29 cellular contexts compared by ENCODE assay signal in genomic region chr19:16022681-16023557, GRCh38.
"Had no signal": no experiment of that assay in that cellular context is flagged by ENCODE, and none has a peak within 500 bp of the region (broad histone marks: within the 10 kb centered on the region; RNA-seq: fewer than 3 reads in every experiment).

No MANE protein-coding gene starts in this region.

- H3K4me1 Mint-ChIP-seq: brain, natural killer cell, WTC11 had no signal

- H3K9me3 Mint-ChIP-seq: activated naive CD4-positive, alpha-beta T cell treated with anti-CD3 and anti-CD28 coated beads for 36 hours; activated T-cell treated with anti-CD3 and anti-CD28 coated beads, Interleukin-2, amount 50 U/mL, for 4 hours; activated T-helper 2 cell treated with anti-CD3 and anti-CD28 coated beads, Interferon-gamma antibody, Interleukin-2, Interleukin-4, amounts not matched to agents 10 μg/mL and 5 μg/mL and 100 μg/mL, durations not matched to agents 14 hours and 24 hours and 36 hours; natural killer cell; T-helper 1 cell treated with Interleukin-12 subunit alpha and Interleukin-12 subunit beta and Interleukin-4 antibody, amounts not matched to agents 30 μg/mL and 1 μg/mL, for 36 hours; WTC11 had no signal

- H3K4me1 ChIP-seq: left ventricle myocardium inferior, psoas muscle, right atrium auricular region, spleen, stomach, suprapubic skin, tibial nerve, uterus had no signal

- H3K36me3 ChIP-seq: left ventricle myocardium inferior, ovary, right atrium auricular region, spleen, stomach, suprapubic skin, tibial nerve, uterus had no signal

- H3K27me3 Mint-ChIP-seq: brain had no signal

- DNase-seq: activated CD4-positive, alpha-beta T cell treated with anti-CD3 and anti-CD28 coated beads, Interleukin-2, amount 50 U/mL, for 48 hours; activated CD8-positive, alpha-beta memory T cell treated with anti-CD3 and anti-CD28 coated beads, Interleukin-2, amount 50 U/mL, for 48 hours; activated naive CD4-positive, alpha-beta T cell treated with anti-CD3 and anti-CD28 coated beads for 36 hours; activated T-cell treated with anti-CD3 and anti-CD28 coated beads, Interleukin-2, amount 50 U/mL, for 4 hours; anterior cingulate cortex; caudate nucleus; dermis blood vessel endothelial cell; effector CD8-positive, alpha-beta T cell; foreskin melanocyte; kidney glomerular epithelial cell; left ventricle myocardium inferior; mammary epithelial cell; midbrain; natural killer cell; ovary; psoas muscle; stimulated activated CD4-positive, alpha-beta T cell treated with anti-CD3 and anti-CD28 coated beads, Interleukin-4, amount 100 ng/mL, for 4 hours; stomach; T1000; uterus had no signal

- ATAC-seq: activated T-cell treated with anti-CD3 and anti-CD28 coated beads, Interleukin-2, amount 50 U/mL, for 4 hours; esophagus mucosa; natural killer cell; psoas muscle; WTC11 had no signal

- H3K36me3 Mint-ChIP-seq: brain, natural killer cell, WTC11 had no signal

- H3K9me3 ChIP-seq: left ventricle myocardium inferior, ovary, psoas muscle, right atrium auricular region, spleen, stomach, suprapubic skin, tibial nerve, uterus had no signal

- H3K27ac Mint-ChIP-seq: activated naive CD4-positive, alpha-beta T cell treated with anti-CD3 and anti-CD28 coated beads for 36 hours; activated T-helper 2 cell treated with anti-CD3 and anti-CD28 coated beads, Interferon-gamma antibody, Interleukin-2, Interleukin-4, amounts not matched to agents 10 μg/mL and 5 μg/mL and 100 μg/mL, durations not matched to agents 14 hours and 24 hours and 36 hours; brain; natural killer cell; T-helper 1 cell treated with Interleukin-12 subunit alpha and Interleukin-12 subunit beta and Interleukin-4 antibody, amounts not matched to agents 30 μg/mL and 1 μg/mL, for 36 hours; WTC11 had no signal

- H3K27me3 ChIP-seq: ovary, right atrium auricular region, stomach, tibial nerve, uterus had no signal

- H3K4me3 Mint-ChIP-seq: activated naive CD4-positive, alpha-beta T cell treated with anti-CD3 and anti-CD28 coated beads for 36 hours; activated T-cell treated with anti-CD3 and anti-CD28 coated beads, Interleukin-2, amount 50 U/mL, for 4 hours; brain; natural killer cell; T-helper 1 cell treated with Interleukin-12 subunit alpha and Interleukin-12 subunit beta and Interleukin-4 antibody, amounts not matched to agents 30 μg/mL and 1 μg/mL, for 36 hours; WTC11 had no signal

- H3K27ac ChIP-seq: left ventricle myocardium inferior, ovary, psoas muscle, right atrium auricular region, spleen, stomach, suprapubic skin, tibial nerve, uterus had no signal

- H3K4me3 ChIP-seq: left ventricle myocardium inferior, ovary, psoas muscle, right atrium auricular region, spleen, stomach, suprapubic skin, tibial nerve, uterus had no signal
